Comparison of ENCODE assay signal across 13 cellular contexts in the genomic region with DNA sequence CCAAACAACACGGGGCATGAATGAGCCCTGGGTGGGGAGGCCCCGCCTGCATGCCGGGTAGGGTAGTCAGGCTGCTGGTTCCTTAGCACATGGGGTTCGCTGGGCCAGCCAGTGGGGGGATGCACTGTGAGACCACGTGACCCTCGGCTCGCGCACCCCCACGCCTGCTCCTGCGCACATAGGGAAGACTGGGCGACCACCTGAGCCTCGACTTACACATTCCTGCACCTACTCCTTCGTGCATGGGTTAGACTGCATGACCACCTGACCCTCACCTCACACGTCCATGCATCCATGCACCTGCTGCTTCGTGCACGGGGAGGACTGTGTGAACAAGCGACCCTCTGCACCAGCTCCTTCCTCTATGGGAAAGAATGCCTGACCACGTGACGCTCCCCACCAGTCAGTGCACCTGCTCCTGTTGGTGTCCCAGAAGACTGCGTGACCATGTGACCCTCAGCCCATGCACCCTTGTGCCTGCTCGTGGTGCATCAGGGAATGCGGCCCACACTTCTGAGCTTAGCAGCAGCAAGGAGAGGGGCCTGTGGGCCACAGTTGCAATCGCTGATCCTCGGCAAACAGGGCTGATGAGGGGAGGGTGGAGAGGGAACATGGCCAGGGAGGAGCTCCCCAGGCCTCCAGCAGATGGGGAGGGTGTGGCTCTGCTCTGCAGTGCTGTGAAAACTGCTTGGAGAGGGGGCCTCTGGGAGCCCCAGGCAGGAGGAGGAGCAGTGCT. TPM values are rescaled to one million over a fixed set of nuclear protein-coding genes. Genes with fewer than 3 reads are reported as not detected.
DNase-seq lines count a peak whose midpoint lies in the region; ATAC-seq and TF ChIP-seq lines count a peak whose summit lies in the region.
"Had no signal": no experiment of that assay in that cellular context is flagged by ENCODE, and none has a peak within 500 bp of the region (broad histone marks: within the 10 kb centered on the region; RNA-seq: fewer than 3 reads in every experiment).

No MANE protein-coding gene starts in this region.

- ATAC-seq in Right ventricle myocardium inferior (no peak), upper lobe of right lung (peak; percentile 21), GM21529 (IDR thresholded peaks at IDR 0.05; ENCODE audit: unreplicated experiment) (no peak)
- ATAC-seq: heart left ventricle had no signal

- H3K27me3 ChIP-seq in right atrium auricular region (no peaks in the 10 kb centered on the region), iPS-20b (ENCODE audit: insufficient read depth, low read length) (no peaks in the 10 kb centered on the region), upper lobe of right lung (no peaks in the 10 kb centered on the region)
- H3K27me3 ChIP-seq: breast epithelium, heart left ventricle had no signal

- H3K36me3 ChIP-seq in right atrium auricular region (peaks cover 6% of the 10 kb centered on the region), iPS-20b (ENCODE audit: insufficient read depth, low read depth, low read length) (peaks cover 52% of the 10 kb centered on the region), upper lobe of right lung (peaks cover 17% of the 10 kb centered on the region)

- TF ChIP-seq CTCF in right atrium auricular region (IDR thresholded peaks at IDR 0.05) (no peak), upper lobe of right lung (IDR thresholded peaks at IDR 0.05) (no peak)

- intact Hi-C loops in Right ventricle myocardium inferior (cut with DNase I) (no loop called here), upper lobe of right lung (cut with DNase I) (no loop called here)

- DNase-seq in Right ventricle myocardium inferior (ENCODE audit: missing footprints) = peak; percentile 56
- no peak for DNase-seq in right atrium auricular region (ENCODE audit: low spot score)
- DNase-seq in NCI-H446 treated with DMSO at 0.1 percent for 48 hours (lab: John Stamatoyannopoulos, UW) = peak; percentile 67
- no peak for DNase-seq in upper lobe of right lung
- no peak for DNase-seq in amygdala (lab: John Stamatoyannopoulos, UW)
- DNase-seq in GOT3 (lab: John Stamatoyannopoulos, UW) = no peak
- DNase-seq: activated CD4-positive, alpha-beta T cell treated with anti-CD3 and anti-CD28 coated beads, Interleukin-2, amount 50 U/mL, for 1 hour; EL; NCI-H2081 treated with DMSO at 0.1 percent for 48 hours had no signal

- peaks cover 0 to 35% of the 10 kb centered on the region in 2 donors for H3K4me1 ChIP-seq in right atrium auricular region
- peaks cover 10% of the 10 kb centered on the region for H3K4me1 ChIP-seq in iPS-20b (ENCODE audit: insufficient read depth, low read length)
- H3K4me1 ChIP-seq in upper lobe of right lung = peaks cover 65% of the 10 kb centered on the region
- H3K4me1 ChIP-seq: breast epithelium had no signal

- H3K9me3 ChIP-seq in right atrium auricular region = no peaks in the 10 kb centered on the region
- no peaks in the 10 kb centered on the region for H3K9me3 ChIP-seq in iPS-20b (ENCODE audit: insufficient read depth, low read depth, low read length)
- H3K9me3 ChIP-seq in upper lobe of right lung = no peaks in the 10 kb centered on the region
- H3K9me3 ChIP-seq: breast epithelium, heart left ventricle had no signal

- no peak overlapping the region for H3K9ac ChIP-seq in iPS-20b (ENCODE audit: low read depth, low read length)

- H3K4me3 ChIP-seq in right atrium auricular region = no peak overlapping the region
- H3K4me3 ChIP-seq in iPS-20b (ENCODE audit: low read length) = no peak overlapping the region
- no peak overlapping the region for H3K4me3 ChIP-seq in upper lobe of right lung
- H3K4me3 ChIP-seq: breast epithelium, heart left ventricle had no signal

- no peak overlapping the region for H3K27ac ChIP-seq in right atrium auricular region
- peak overlapping the region; percentile 11 for H3K27ac ChIP-seq in iPS-20b (ENCODE audit: low read length)
- no peak overlapping the region for H3K27ac ChIP-seq in upper lobe of right lung
- H3K27ac ChIP-seq: breast epithelium, heart left ventricle had no signal

RNA-seq across cellular contexts. Expression of a gene that starts 18.1 kb away (rescaled TPM):
- total RNA-seq in Right ventricle myocardium inferior (13.4 TPM), right atrium auricular region (10 to 100 TPM; 13.2 to 18.1 TPM), upper lobe of right lung (690 TPM)

Comparison
In these comparisons a context has a peak if more than half of its experiments do, and no peak if none do; other contexts are left out.
1. DNase-seq: peak in Right ventricle myocardium inferior (single experiment) and NCI-H446 treated with DMSO at 0.1 percent for 48 hours (single experiment); none in right atrium auricular region (single experiment), upper lobe of right lung (single experiment), amygdala (0 of 56) and GOT3 (single experiment).
2. RNA of a gene that starts 18.1 kb away (total RNA-seq): 690 TPM in upper lobe of right lung (single experiment); 13.2 to 18.1 TPM in right atrium auricular region and 13.4 TPM in Right ventricle myocardium inferior (single experiment); every median in the first group is over 10 times any median in the second.